Comparison of ENCODE assay signal across 8 cellular contexts in genomic region chr1:46246548-46247432, GRCh38. TPM values are rescaled to one million over a fixed set of nuclear protein-coding genes. Genes with fewer than 3 reads are reported as not detected.
DNase-seq lines count a peak whose midpoint lies in the region; ATAC-seq lines count a peak whose summit lies in the region.

No MANE protein-coding gene starts in this region.

- H3K36me3 ChIP-seq in adipocyte (ENCODE audit: control insufficient read depth, insufficient read depth, low read length, severe bottlenecking) (no peaks in the 10 kb centered on the region), skeletal muscle tissue (ENCODE audit: control insufficient read depth in 3 of 3, insufficient read depth in 3 of 3, low read length in 3 of 3) (no peaks in the 10 kb centered on the region)

- H3K9ac ChIP-seq in adipocyte (ENCODE audit: low read length) (peak overlapping the region; percentile 82), skeletal muscle tissue (ENCODE audit: low read depth in 1 of 3, low read length in 3 of 3) (peak overlapping the region; percentile 75 to 83 (median 82))

- peak overlapping the region; percentile 70 for H3K27ac ChIP-seq in skeletal muscle tissue (ENCODE audit: low read depth, low read length)

- ATAC-seq in GM19324 (IDR thresholded peaks at IDR 0.05; ENCODE audit: low FRiP score, unreplicated experiment) = peak; percentile 46
- ATAC-seq in HG03378 (IDR thresholded peaks at IDR 0.05; ENCODE audit: unreplicated experiment) = peak; percentile 28

- H3K4me3 ChIP-seq in adipocyte (ENCODE audit: low read length) (peak overlapping the region; percentile 93), skeletal muscle tissue (ENCODE audit: low read length in 3 of 3) (peak overlapping the region; percentile 85 to 93 (median 87))

- H3K4me1 ChIP-seq in adipocyte (ENCODE audit: control insufficient read depth, insufficient read depth, low read length) (peaks cover 5% of the 10 kb centered on the region), skeletal muscle tissue (ENCODE audit: control insufficient read depth in 3 of 3, insufficient read depth in 3 of 3, low read length in 3 of 3) (peaks cover 9 to 18% (median 11%) of the 10 kb centered on the region in 3 donors)

- H3K27me3 ChIP-seq in adipocyte (replicated peaks; ENCODE audit: control insufficient read depth, insufficient read depth, low read length) (no peaks in the 10 kb centered on the region), skeletal muscle tissue (ENCODE audit: control insufficient read depth in 3 of 3, insufficient read depth in 3 of 3, low read length in 3 of 3) (no peaks in the 10 kb centered on the region)

- H3K9me3 ChIP-seq in adipocyte (ENCODE audit: control insufficient read depth, low read length) (no peaks in the 10 kb centered on the region), skeletal muscle tissue (ENCODE audit: control insufficient read depth in 3 of 3, low read length in 3 of 3) (no peaks in the 10 kb centered on the region)

- DNase-seq in COLO668 (lab: John Stamatoyannopoulos, UW; ENCODE audit: unreplicated experiment) (peak; percentile 74), RKO (ENCODE audit: low spot score) (peak; percentile 66), adipocyte (ENCODE audit: low read depth) (peak; percentile 57), hepatic stellate cell (ENCODE audit: low spot score) (peak; percentile 47), globus pallidus (ENCODE audit: low spot score) (no peak)

RNA-seq across cellular contexts. Expression of gene RAD54L, which starts 0.8 kb away (rescaled TPM):
- 3.1 TPM for total RNA-seq in skeletal muscle tissue

RNA-seq across cellular contexts. Expression of gene LURAP1, which starts 43.7 kb away (rescaled TPM):
- total RNA-seq in skeletal muscle tissue = 1.6 TPM

RNA-seq across cellular contexts. Expression of gene POMGNT1, which starts 48.6 kb away (rescaled TPM):
- total RNA-seq in skeletal muscle tissue = 23.5 TPM

RNA-seq across cellular contexts. Expression of gene LRRC41, which starts 56.6 kb away (rescaled TPM):
- 55.8 TPM for total RNA-seq in skeletal muscle tissue

RNA-seq across cellular contexts. Expression of gene UQCRH, which starts 56.7 kb away (rescaled TPM):
- 480 TPM for total RNA-seq in skeletal muscle tissue
